Comparison of ENCODE assay signal across 1 cellular context in genomic region chr9:133962341-133962740, GRCh38.
TF ChIP-seq lines count a peak whose summit lies in the region.

No MANE protein-coding gene starts in this region.

TF ChIP-seq in GM12878, 131 proteins besides CTCF, POLR2A, EP300 and RAD21:
- TF ChIP-seq SMARCA5 (IDR thresholded peaks at IDR 0.05) (no peak), EZH2 (IDR thresholded peaks at IDR 0.05; ENCODE audit: borderline replicate concordance, control insufficient read depth, low read depth, low read length) (no peak), NFIC (IDR thresholded peaks at IDR 0.05; ENCODE audit: low read depth, low read length) (no peak), SUPT20H (IDR thresholded peaks at IDR 0.05; ENCODE audit: borderline replicate concordance, control insufficient read depth, low read depth, low read length) (no peak), ESRRA (IDR thresholded peaks at IDR 0.05; ENCODE audit: low read length) (no peak), RB1 (IDR thresholded peaks at IDR 0.05; ENCODE audit: borderline replicate concordance) (no peak), CHD4 (IDR thresholded peaks at IDR 0.05) (no peak), NBN (IDR thresholded peaks at IDR 0.05) (no peak), TAF1 (IDR thresholded peaks at IDR 0.05; ENCODE audit: borderline replicate concordance, low read depth, low read length) (no peak), ATF7 (IDR thresholded peaks at IDR 0.05; ENCODE audit: low read depth) (no peak), RUNX3 (IDR thresholded peaks at IDR 0.05; ENCODE audit: low read length) (no peak), MTA3 (IDR thresholded peaks at IDR 0.05; ENCODE audit: borderline replicate concordance, low read length) (no peak), SPI1 (IDR thresholded peaks at IDR 0.05; ENCODE audit: borderline replicate concordance, insufficient read depth, low read depth, low read length) (no peak), ZZZ3 (IDR thresholded peaks at IDR 0.05; ENCODE audit: control insufficient read depth, insufficient read length, low read depth) (no peak), BMI1 (IDR thresholded peaks at IDR 0.05; ENCODE audit: borderline replicate concordance) (no peak), SIX5 (IDR thresholded peaks at IDR 0.05; ENCODE audit: low read depth, low read length, severe bottlenecking) (no peak)
- TF ChIP-seq, protein P1, sequence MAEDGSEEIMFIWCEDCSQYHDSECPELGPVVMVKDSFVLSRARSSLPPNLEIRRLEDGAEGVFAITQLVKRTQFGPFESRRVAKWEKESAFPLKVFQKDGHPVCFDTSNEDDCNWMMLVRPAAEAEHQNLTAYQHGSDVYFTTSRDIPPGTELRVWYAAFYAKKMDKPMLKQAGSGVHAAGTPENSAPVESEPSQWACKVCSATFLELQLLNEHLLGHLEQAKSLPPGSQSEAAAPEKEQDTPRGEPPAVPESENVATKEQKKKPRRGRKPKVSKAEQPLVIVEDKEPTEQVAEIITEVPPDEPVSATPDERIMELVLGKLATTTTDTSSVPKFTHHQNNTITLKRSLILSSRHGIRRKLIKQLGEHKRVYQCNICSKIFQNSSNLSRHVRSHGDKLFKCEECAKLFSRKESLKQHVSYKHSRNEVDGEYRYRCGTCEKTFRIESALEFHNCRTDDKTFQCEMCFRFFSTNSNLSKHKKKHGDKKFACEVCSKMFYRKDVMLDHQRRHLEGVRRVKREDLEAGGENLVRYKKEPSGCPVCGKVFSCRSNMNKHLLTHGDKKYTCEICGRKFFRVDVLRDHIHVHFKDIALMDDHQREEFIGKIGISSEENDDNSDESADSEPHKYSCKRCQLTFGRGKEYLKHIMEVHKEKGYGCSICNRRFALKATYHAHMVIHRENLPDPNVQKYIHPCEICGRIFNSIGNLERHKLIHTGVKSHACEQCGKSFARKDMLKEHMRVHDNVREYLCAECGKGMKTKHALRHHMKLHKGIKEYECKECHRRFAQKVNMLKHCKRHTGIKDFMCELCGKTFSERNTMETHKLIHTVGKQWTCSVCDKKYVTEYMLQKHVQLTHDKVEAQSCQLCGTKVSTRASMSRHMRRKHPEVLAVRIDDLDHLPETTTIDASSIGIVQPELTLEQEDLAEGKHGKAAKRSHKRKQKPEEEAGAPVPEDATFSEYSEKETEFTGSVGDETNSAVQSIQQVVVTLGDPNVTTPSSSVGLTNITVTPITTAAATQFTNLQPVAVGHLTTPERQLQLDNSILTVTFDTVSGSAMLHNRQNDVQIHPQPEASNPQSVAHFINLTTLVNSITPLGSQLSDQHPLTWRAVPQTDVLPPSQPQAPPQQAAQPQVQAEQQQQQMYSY (CRISPR knock-in tag; IDR thresholded peaks at IDR 0.05): no peak
- TF ChIP-seq, protein P2, sequence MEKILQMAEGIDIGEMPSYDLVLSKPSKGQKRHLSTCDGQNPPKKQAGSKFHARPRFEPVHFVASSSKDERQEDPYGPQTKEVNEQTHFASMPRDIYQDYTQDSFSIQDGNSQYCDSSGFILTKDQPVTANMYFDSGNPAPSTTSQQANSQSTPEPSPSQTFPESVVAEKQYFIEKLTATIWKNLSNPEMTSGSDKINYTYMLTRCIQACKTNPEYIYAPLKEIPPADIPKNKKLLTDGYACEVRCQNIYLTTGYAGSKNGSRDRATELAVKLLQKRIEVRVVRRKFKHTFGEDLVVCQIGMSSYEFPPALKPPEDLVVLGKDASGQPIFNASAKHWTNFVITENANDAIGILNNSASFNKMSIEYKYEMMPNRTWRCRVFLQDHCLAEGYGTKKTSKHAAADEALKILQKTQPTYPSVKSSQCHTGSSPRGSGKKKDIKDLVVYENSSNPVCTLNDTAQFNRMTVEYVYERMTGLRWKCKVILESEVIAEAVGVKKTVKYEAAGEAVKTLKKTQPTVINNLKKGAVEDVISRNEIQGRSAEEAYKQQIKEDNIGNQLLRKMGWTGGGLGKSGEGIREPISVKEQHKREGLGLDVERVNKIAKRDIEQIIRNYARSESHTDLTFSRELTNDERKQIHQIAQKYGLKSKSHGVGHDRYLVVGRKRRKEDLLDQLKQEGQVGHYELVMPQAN (conservative IDR thresholded peaks at IDR 0.05): no peak
- TF ChIP-seq, protein P3, sequence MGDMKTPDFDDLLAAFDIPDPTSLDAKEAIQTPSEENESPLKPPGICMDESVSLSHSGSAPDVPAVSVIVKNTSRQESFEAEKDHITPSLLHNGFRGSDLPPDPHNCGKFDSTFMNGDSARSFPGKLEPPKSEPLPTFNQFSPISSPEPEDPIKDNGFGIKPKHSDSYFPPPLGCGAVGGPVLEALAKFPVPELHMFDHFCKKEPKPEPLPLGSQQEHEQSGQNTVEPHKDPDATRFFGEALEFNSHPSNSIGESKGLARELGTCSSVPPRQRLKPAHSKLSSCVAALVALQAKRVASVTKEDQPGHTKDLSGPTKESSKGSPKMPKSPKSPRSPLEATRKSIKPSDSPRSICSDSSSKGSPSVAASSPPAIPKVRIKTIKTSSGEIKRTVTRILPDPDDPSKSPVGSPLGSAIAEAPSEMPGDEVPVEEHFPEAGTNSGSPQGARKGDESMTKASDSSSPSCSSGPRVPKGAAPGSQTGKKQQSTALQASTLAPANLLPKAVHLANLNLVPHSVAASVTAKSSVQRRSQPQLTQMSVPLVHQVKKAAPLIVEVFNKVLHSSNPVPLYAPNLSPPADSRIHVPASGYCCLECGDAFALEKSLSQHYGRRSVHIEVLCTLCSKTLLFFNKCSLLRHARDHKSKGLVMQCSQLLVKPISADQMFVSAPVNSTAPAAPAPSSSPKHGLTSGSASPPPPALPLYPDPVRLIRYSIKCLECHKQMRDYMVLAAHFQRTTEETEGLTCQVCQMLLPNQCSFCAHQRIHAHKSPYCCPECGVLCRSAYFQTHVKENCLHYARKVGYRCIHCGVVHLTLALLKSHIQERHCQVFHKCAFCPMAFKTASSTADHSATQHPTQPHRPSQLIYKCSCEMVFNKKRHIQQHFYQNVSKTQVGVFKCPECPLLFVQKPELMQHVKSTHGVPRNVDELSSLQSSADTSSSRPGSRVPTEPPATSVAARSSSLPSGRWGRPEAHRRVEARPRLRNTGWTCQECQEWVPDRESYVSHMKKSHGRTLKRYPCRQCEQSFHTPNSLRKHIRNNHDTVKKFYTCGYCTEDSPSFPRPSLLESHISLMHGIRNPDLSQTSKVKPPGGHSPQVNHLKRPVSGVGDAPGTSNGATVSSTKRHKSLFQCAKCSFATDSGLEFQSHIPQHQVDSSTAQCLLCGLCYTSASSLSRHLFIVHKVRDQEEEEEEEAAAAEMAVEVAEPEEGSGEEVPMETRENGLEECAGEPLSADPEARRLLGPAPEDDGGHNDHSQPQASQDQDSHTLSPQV (IDR thresholded peaks at IDR 0.05): no peak
- TF ChIP-seq, protein P4, sequence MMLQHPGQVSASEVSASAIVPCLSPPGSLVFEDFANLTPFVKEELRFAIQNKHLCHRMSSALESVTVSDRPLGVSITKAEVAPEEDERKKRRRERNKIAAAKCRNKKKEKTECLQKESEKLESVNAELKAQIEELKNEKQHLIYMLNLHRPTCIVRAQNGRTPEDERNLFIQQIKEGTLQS (IDR thresholded peaks at IDR 0.05; ENCODE audit: borderline replicate concordance, extremely low read depth, low read depth, low read length): no peak
TF ChIP-seq in GM12878: peak in this region for 0.
